ENCODE assay signal across 10 cellular contexts in genomic region chr14:33098016-33098415, GRCh38.
"Had no signal": no experiment of that assay in that cellular context is flagged by ENCODE, and none has a peak within 500 bp of the region (broad histone marks: within the 10 kb centered on the region; RNA-seq: fewer than 3 reads in every experiment).

No MANE protein-coding gene starts in this region.

- DNase-seq: GM23248, GOT3, H7, H9, HCEC 1CT, HFFc6 had no signal

- H3K4me2 ChIP-seq: GM23338 had no signal

- H3K27ac ChIP-seq: GM23248 had no signal

- ATAC-seq: GM23338, HCT116 had no signal

- H3K9ac ChIP-seq: GM23248 had no signal

- H3K36me3 ChIP-seq: HAP-1 had no signal

- H3K4me3 ChIP-seq: GM23248, GM23338, HAP-1 had no signal

- H3K4me1 ChIP-seq: HAP-1 had no signal

- H3K9me3 ChIP-seq: HAP-1 had no signal

- H2AFZ ChIP-seq: GM23248, GM23338 had no signal

- FAIRE-seq: H1 had no signal
